Comparison of ENCODE assay signal across 17 cellular contexts in genomic region chr2:132816234-132816633, GRCh38.
"Had no signal": no experiment of that assay in that cellular context is flagged by ENCODE, and none has a peak within 500 bp of the region (broad histone marks: within the 10 kb centered on the region; RNA-seq: fewer than 3 reads in every experiment).

No MANE protein-coding gene starts in this region.

- H3K36me3 ChIP-seq: left lung had no signal

- ATAC-seq: activated T-cell treated with anti-CD3 and anti-CD28 coated beads, Interleukin-2, amount 50 U/mL, for 72 hours; left lung; mucosa of descending colon; naive thymus-derived CD4-positive, alpha-beta T cell; stimulated activated memory B cell treated with anti-CD40 and anti-IgM and Interleukin-4, amounts not matched to agents 10 μg/mL and 1 μg/mL and 100 μg/mL, for 72 hours had no signal

- H3K36me3 Mint-ChIP-seq: activated naive CD8-positive, alpha-beta T cell; stimulated activated memory B cell treated with anti-CD40 and anti-IgM and Interleukin-4, amounts not matched to agents 10 μg/mL and 1 μg/mL and 100 μg/mL, for 72 hours had no signal

- H3K4me3 ChIP-seq: left lung, mucosa of descending colon had no signal

- H3K9me3 Mint-ChIP-seq: activated CD4-positive, alpha-beta T cell treated with anti-CD3 and anti-CD28 coated beads, Interleukin-2, amount 10 ng/mL, durations not matched to agents 7 days and 5 days; stimulated activated memory B cell treated with anti-CD40 and anti-IgM and Interleukin-4, amounts not matched to agents 10 μg/mL and 1 μg/mL and 100 μg/mL, for 72 hours had no signal

- H3K9me3 ChIP-seq: mucosa of descending colon had no signal

- H3K27me3 ChIP-seq: foreskin keratinocyte, left lung had no signal

- H3K4me3 Mint-ChIP-seq: activated CD4-positive, alpha-beta T cell treated with anti-CD3 and anti-CD28 coated beads, Interleukin-2, amount 10 ng/mL, durations not matched to agents 7 days and 5 days; activated naive CD8-positive, alpha-beta T cell; activated T-cell treated with anti-CD3 and anti-CD28 coated beads, Interleukin-2, amount 50 U/mL, for 72 hours; stimulated activated memory B cell treated with anti-CD40 and anti-IgM and Interleukin-4, amounts not matched to agents 10 μg/mL and 1 μg/mL and 100 μg/mL, for 72 hours had no signal

- H3K27ac Mint-ChIP-seq: activated CD4-positive, alpha-beta T cell treated with anti-CD3 and anti-CD28 coated beads, Interleukin-2, amount 10 ng/mL, durations not matched to agents 7 days and 5 days; activated naive CD8-positive, alpha-beta T cell; activated T-cell treated with anti-CD3 and anti-CD28 coated beads, Interleukin-2, amount 50 U/mL, for 72 hours; naive thymus-derived CD4-positive, alpha-beta T cell; stimulated activated memory B cell treated with anti-CD40 and anti-IgM and Interleukin-4, amounts not matched to agents 10 μg/mL and 1 μg/mL and 100 μg/mL, for 72 hours had no signal

- H3K27ac ChIP-seq: foreskin keratinocyte, left lung had no signal

- DNase-seq: activated CD4-positive, alpha-beta T cell treated with anti-CD3 and anti-CD28 coated beads, Interleukin-2, amount 10 ng/mL, durations not matched to agents 7 days and 5 days; activated CD4-positive, CD25-positive, alpha-beta regulatory T cell; activated CD8-positive, alpha-beta memory T cell treated with anti-CD3 and anti-CD28 coated beads, Interleukin-2, amount 50 U/mL, for 48 hours; activated gamma-delta T cell treated with Interleukin-2 at 50 U/mL for 16 hours; activated T-cell treated with anti-CD3 and anti-CD28 coated beads, Interleukin-2, amount 50 U/mL, for 72 hours; amniotic stem cell; cerebellar nuclear complex; effector CD8-positive, alpha-beta T cell; left lung; mucosa of descending colon; naive thymus-derived CD4-positive, alpha-beta T cell; retina; stimulated activated CD4-positive, alpha-beta T cell treated with anti-CD3 and anti-CD28 coated beads, Interleukin-2, amount 100 ng/mL, for 48 hours had no signal

- H3K4me1 ChIP-seq: foreskin keratinocyte, left lung had no signal

- H3K27me3 Mint-ChIP-seq: activated CD4-positive, alpha-beta T cell treated with anti-CD3 and anti-CD28 coated beads, Interleukin-2, amount 10 ng/mL, durations not matched to agents 7 days and 5 days; activated naive CD8-positive, alpha-beta T cell; naive thymus-derived CD4-positive, alpha-beta T cell had no signal

- FAIRE-seq: islet of Langerhans had no signal

- H3K4me1 Mint-ChIP-seq: activated CD4-positive, alpha-beta T cell treated with anti-CD3 and anti-CD28 coated beads, Interleukin-2, amount 10 ng/mL, durations not matched to agents 7 days and 5 days; naive thymus-derived CD4-positive, alpha-beta T cell; stimulated activated memory B cell treated with anti-CD40 and anti-IgM and Interleukin-4, amounts not matched to agents 10 μg/mL and 1 μg/mL and 100 μg/mL, for 72 hours had no signal
